Comparison of ENCODE assay signal across 8 cellular contexts in genomic region chr6:28923318-28924102, GRCh38. TPM values are rescaled to one million over a fixed set of nuclear protein-coding genes. Genes with fewer than 3 reads are reported as not detected.
DNase-seq lines count a peak whose midpoint lies in the region; ATAC-seq, FAIRE-seq and TF ChIP-seq lines count a peak whose summit lies in the region.

Gene TRIM27 (minus strand): TSS chr6:28923985. CDS start chr6:28923632, 353 bp downstream.

- H3K9ac ChIP-seq in MM.1S (ENCODE audit: low read length) = peak within 1 kb of the TSS; percentile 93

- no peaks in the 10 kb centered on the region for H3K27me3 Mint-ChIP-seq in activated naive CD8-positive, alpha-beta T cell treated with anti-CD3 and anti-CD28 coated beads, Interleukin-2, amount 10 ng/mL, durations not matched to agents 7 days and 5 days

- no peak for TF ChIP-seq CTCF in MM.1S (IDR thresholded peaks at IDR 0.05; ENCODE audit: low read length)
- TF ChIP-seq CTCF in pancreas (IDR thresholded peaks at IDR 0.05) = no peak
- TF ChIP-seq CTCF in tibial nerve (IDR thresholded peaks at IDR 0.05) = peak in 3 of 5 experiments; percentile 10 to 46 (median 23)

- peaks cover 22% of the 10 kb centered on the region for H3K4me1 Mint-ChIP-seq in activated naive CD8-positive, alpha-beta T cell treated with anti-CD3 and anti-CD28 coated beads, Interleukin-2, amount 10 ng/mL, durations not matched to agents 7 days and 5 days

- peaks cover 20% of the 10 kb centered on the region for H3K36me3 Mint-ChIP-seq in activated naive CD8-positive, alpha-beta T cell treated with anti-CD3 and anti-CD28 coated beads, Interleukin-2, amount 10 ng/mL, durations not matched to agents 7 days and 5 days

- no peaks in the 10 kb centered on the region for H3K9me3 Mint-ChIP-seq in activated naive CD8-positive, alpha-beta T cell treated with anti-CD3 and anti-CD28 coated beads, Interleukin-2, amount 10 ng/mL, durations not matched to agents 7 days and 5 days

- H3K36me3 ChIP-seq in HAP-1 (replicated peaks) = peaks cover 49% of the 10 kb centered on the region
- H3K36me3 ChIP-seq in MM.1S (replicated peaks; ENCODE audit: insufficient read depth, low read length) = peaks cover 6% of the 10 kb centered on the region
- H3K36me3 ChIP-seq in pancreas = peaks cover 0 to 21% (median 16%) of the 10 kb centered on the region in 3 donors
- H3K36me3 ChIP-seq in tibial nerve = peaks cover 0 to 36% (median 21%) of the 10 kb centered on the region in 3 donors

- intact Hi-C loops in Right ventricle myocardium inferior (cut with DNase I) (loop anchor here (1.0 to 2.0 kb wide), 2 partner anchors 17 to 27 kb away; no protein-coding TSS in a partner anchor), pancreas (cut with DNase I) (loop anchor here in 1 of 3 donors (2.0 kb wide), 1 partner anchor 17 kb away; no protein-coding TSS in a partner anchor)

- peak; percentile 71 to 84 for TF ChIP-seq POLR2A in tibial nerve (IDR thresholded peaks at IDR 0.05)

- H3K27me3 ChIP-seq in HAP-1 (ENCODE audit: low read depth) = no peaks in the 10 kb centered on the region
- H3K27me3 ChIP-seq in MM.1S (replicated peaks; ENCODE audit: insufficient read depth, low read length) = no peaks in the 10 kb centered on the region
- H3K27me3 ChIP-seq in pancreas = no peaks in the 10 kb centered on the region
- H3K27me3 ChIP-seq in tibial nerve = no peaks in the 10 kb centered on the region

- peak; percentile 82 for ATAC-seq in activated naive CD8-positive, alpha-beta T cell treated with anti-CD3 and anti-CD28 coated beads, Interleukin-2, amount 10 ng/mL, durations not matched to agents 7 days and 5 days (ENCODE audit: low read depth)
- peak; percentile 97 for ATAC-seq in Right ventricle myocardium inferior
- ATAC-seq in pancreas = peak; percentile 88 to 97 (median 91)

- no peaks in the 10 kb centered on the region for H4K20me1 ChIP-seq in MM.1S (ENCODE audit: insufficient read depth, low read length)

- in situ Hi-C loops in HAP-1 (cut with MboI; ENCODE audit: low sequenced_read_pairs) = no loop called here

- peak within 1 kb of the TSS; percentile 96 for H3K4me3 Mint-ChIP-seq in activated naive CD8-positive, alpha-beta T cell treated with anti-CD3 and anti-CD28 coated beads, Interleukin-2, amount 10 ng/mL, durations not matched to agents 7 days and 5 days

- H3K4me3 ChIP-seq in GM08714 (ENCODE audit: low read length) (peak within 1 kb of the TSS; percentile 99), HAP-1 (peak within 1 kb of the TSS; percentile 95), MM.1S (ENCODE audit: low read length) (peak within 1 kb of the TSS; percentile 88), pancreas (peak within 1 kb of the TSS; percentile 73 to 99 (median 84)), tibial nerve (peak within 1 kb of the TSS; percentile 60 to 97 (median 88))

- H3K79me2 ChIP-seq in MM.1S (ENCODE audit: low read length) = peaks cover 46% of the 10 kb centered on the region

- POLR2A ChIA-PET in activated naive CD8-positive, alpha-beta T cell treated with anti-CD3 and anti-CD28 coated beads, Interleukin-2, amount 10 ng/mL, durations not matched to agents 7 days and 5 days (lab: Charles Lee) = interaction anchor here (0.7 to 4.4 kb wide), 38 partner anchors 9 to 1791 kb away, joined by 3 to 76 read pairs (median 4); partner anchors contain the start of gene TRIM39

- H3K4me1 ChIP-seq in HAP-1 (peaks cover 16% of the 10 kb centered on the region), MM.1S (ENCODE audit: low read length) (peaks cover 18% of the 10 kb centered on the region), pancreas (peaks cover 11 to 17% (median 12%) of the 10 kb centered on the region in 3 donors), tibial nerve (peaks cover 0 to 29% (median 16%) of the 10 kb centered on the region in 4 donors)

- no peaks in the 10 kb centered on the region for H3K9me3 ChIP-seq in HAP-1
- H3K9me3 ChIP-seq in MM.1S (replicated peaks; ENCODE audit: insufficient read depth, low read length) = no peaks in the 10 kb centered on the region
- H3K9me3 ChIP-seq in pancreas = no peaks in the 10 kb centered on the region
- no peaks in the 10 kb centered on the region for H3K9me3 ChIP-seq in tibial nerve

- H3K27ac ChIP-seq in MM.1S (ENCODE audit: low read length) (peak within 1 kb of the TSS; percentile 92), pancreas (peak within 1 kb of the TSS; percentile 95 to 98 (median 98)), tibial nerve (peak within 1 kb of the TSS; percentile 88 to 95 (median 93))

- peaks cover 3% of the 10 kb centered on the region for H3F3A ChIP-seq in MM.1S (ENCODE audit: insufficient read depth, low read length)

- peak within 1 kb of the TSS; percentile 97 for H2AFZ ChIP-seq in MM.1S (ENCODE audit: low read length)

- H3K4me2 ChIP-seq in MM.1S (ENCODE audit: low read depth, low read length) = peak within 1 kb of the TSS; percentile 83

- FAIRE-seq in pancreas (lab: Jason Lieb, UNC) = no peak

- 0 to 1% methylated on average over 73 to 89 of the region's 89 CpGs for WGBS in pancreas, 2 donors
- 0 to 1% methylated on average over 37 to 69 of the region's 89 CpGs for WGBS in tibial nerve, 2 donors

- DNase-seq in HAP-1 (ENCODE audit: low spot score in 2 of 2) (peak; percentile 85 to 93), MM.1S (peak; percentile 90), SKM-1 treated with dmso at 0.1 percent for 144 hours (lab: John Stamatoyannopoulos, UW; ENCODE audit: unreplicated experiment) (peak; percentile 83), Right ventricle myocardium inferior (ENCODE audit: missing footprints) (peak; percentile 96), pancreas (peak; percentile 89 to 97 (median 94)), tibial nerve (ENCODE audit: low spot score in 2 of 2) (peak; percentile 76 to 81)
- DNase-seq in activated naive CD8-positive, alpha-beta T cell treated with anti-CD3 and anti-CD28 coated beads, Interleukin-2, amount 10 ng/mL, durations not matched to agents 7 days and 5 days = peak; percentile 90

- H3K27ac Mint-ChIP-seq in activated naive CD8-positive, alpha-beta T cell treated with anti-CD3 and anti-CD28 coated beads, Interleukin-2, amount 10 ng/mL, durations not matched to agents 7 days and 5 days = peak within 1 kb of the TSS; percentile 95

- peak in 1 of 2 donors; percentile 97 for TF ChIP-seq EP300 in tibial nerve (IDR thresholded peaks at IDR 0.05)

- H3K9me2 ChIP-seq in MM.1S (replicated peaks; ENCODE audit: insufficient read depth, low read length) = no peaks in the 10 kb centered on the region

RNA-seq across cellular contexts. Expression of gene TRIM27, which starts in this region (rescaled TPM):
- 10 to 100 TPM; 64.4 to 67.1 TPM for total RNA-seq in activated naive CD8-positive, alpha-beta T cell treated with anti-CD3 and anti-CD28 coated beads, Interleukin-2, amount 10 ng/mL, durations not matched to agents 7 days and 5 days
- 18.5 TPM for total RNA-seq in Right ventricle myocardium inferior
- 10 to 100 TPM; 24.1 to 33.6 (median 28.4) TPM for total RNA-seq in pancreas
- polyA plus RNA-seq in pancreas = 10 to 100 TPM; 41.8 to 43.3 TPM
- 10 to 100 TPM; 57.5 to 90.9 (median 72.4) TPM for total RNA-seq in tibial nerve

Comparison
In these comparisons a context has a peak if more than half of its experiments do, and no peak if none do; other contexts are left out.
1. Peak in every context shown above with its lines: DNase-seq, ATAC-seq, H3K4me3 ChIP-seq and H3K27ac ChIP-seq.
2. CTCF ChIP-seq: peak in tibial nerve (3 of 5); none in MM.1S (single experiment) and pancreas (0 of 4).